Comparison of ENCODE assay signal across 8 cellular contexts in the genomic region with DNA sequence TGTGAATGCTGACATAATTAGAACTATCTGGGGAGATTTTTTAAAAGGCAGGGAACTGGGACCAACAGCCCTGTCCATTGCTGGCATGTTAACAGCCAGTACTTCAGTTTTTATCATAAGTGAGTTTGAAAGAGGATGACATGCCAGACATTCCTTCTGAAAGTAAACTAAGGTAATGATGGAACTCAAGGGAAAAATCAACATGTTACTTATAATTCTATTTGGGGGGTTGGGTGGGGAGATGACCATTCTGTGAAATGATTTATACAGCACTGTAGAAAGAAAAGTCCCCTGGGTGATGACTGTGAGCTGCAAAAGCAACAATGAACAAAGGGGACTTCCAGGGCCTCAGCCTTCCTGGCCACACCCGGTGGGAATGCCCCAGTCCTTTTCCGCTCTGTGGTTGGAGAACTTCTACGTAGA. TPM values are rescaled to one million over a fixed set of nuclear protein-coding genes. Genes with fewer than 3 reads are reported as not detected.
A peak's percentile ranks its signal among the peaks of the same experiment; 100 is the strongest.
DNase-seq lines count a peak whose midpoint lies in the region; ATAC-seq and TF ChIP-seq lines count a peak whose summit lies in the region.

No MANE protein-coding gene starts in this region.

- WGBS in thyroid gland, 2 donors, result 10 to 22% methylated on average over 3 of the region's 3 CpGs

- peak overlapping the region; percentile 53 for H3K27ac Mint-ChIP-seq in activated B cell treated with CpG ODN at 0.5 μM for 24 hours

- H3K9me3 ChIP-seq in thyroid gland, result no peaks in the 10 kb centered on the region

- TF ChIP-seq POLR2A in thyroid gland (IDR thresholded peaks at IDR 0.05), result peak in 1 of 2 donors; percentile 0

- CTCF ChIA-PET in activated B cell treated with CpG ODN at 0.5 μM for 24 hours (lab: Charles Lee), result interaction anchor here (0.5 kb wide), 1 partner anchor 338 kb away, joined by 3 read pairs; no protein-coding TSS in a partner anchor

- peak overlapping the region; percentile 86 to 91 (median 88) for H3K27ac ChIP-seq in thyroid gland
- H3K27ac ChIP-seq in dorsolateral prefrontal cortex, result no peak overlapping the region

- no peaks in the 10 kb centered on the region for H3K9me3 Mint-ChIP-seq in activated B cell treated with CpG ODN at 0.5 μM for 24 hours

- H3K4me3 ChIP-seq in thyroid gland (replicated peaks in 1 of 3), result no peak overlapping the region
- no peak overlapping the region for H3K4me3 ChIP-seq in dorsolateral prefrontal cortex

- no peaks in the 10 kb centered on the region for H3K27me3 ChIP-seq in thyroid gland
- peaks cover 0 to 12% (median 4%) of the 10 kb centered on the region in 45 donors for H3K27me3 ChIP-seq in dorsolateral prefrontal cortex

- TF ChIP-seq CTCF in GM13977 (IDR thresholded peaks at IDR 0.05; ENCODE audit: extremely low read depth, insufficient read depth, missing control alignments), result no peak
- no peak for TF ChIP-seq CTCF in activated B cell treated with CpG ODN at 0.5 μM for 24 hours (IDR thresholded peaks at IDR 0.05)
- no peak for TF ChIP-seq CTCF in thyroid gland (IDR thresholded peaks at IDR 0.05)
- TF ChIP-seq CTCF in dorsolateral prefrontal cortex (IDR thresholded peaks at IDR 0.05 in 54 of 56, conservative IDR thresholded peaks at IDR 0.05 in 2 of 56; ENCODE audit: low read depth in 1 of 56, partially characterized antibody in 56 of 56), result no peak

- peaks cover 13% of the 10 kb centered on the region for H3K4me1 Mint-ChIP-seq in activated B cell treated with CpG ODN at 0.5 μM for 24 hours

- in situ Hi-C loops in GM13977 (cut with MboI; ENCODE audit: low pct_unique_long_range_greater_than_20kb, low sequenced_read_pairs, unreplicated experiment), result no loop called here

- H3K27me3 Mint-ChIP-seq in activated B cell treated with CpG ODN at 0.5 μM for 24 hours, result peaks cover 4% of the 10 kb centered on the region

- peaks cover 28 to 29% of the 10 kb centered on the region in 2 donors for H3K4me1 ChIP-seq in thyroid gland

- no peaks in the 10 kb centered on the region for H3K36me3 ChIP-seq in thyroid gland

- H3K36me3 Mint-ChIP-seq in activated B cell treated with CpG ODN at 0.5 μM for 24 hours (ENCODE audit: low read depth), result no peaks in the 10 kb centered on the region

- POLR2A ChIA-PET in activated B cell treated with CpG ODN at 0.5 μM for 24 hours (lab: Charles Lee), result interaction anchor here (0.7 kb wide), 1 partner anchor 40 kb away, joined by 3 read pairs; no protein-coding TSS in a partner anchor

- ATAC-seq in HG02678 (IDR thresholded peaks at IDR 0.05; ENCODE audit: unreplicated experiment), result peak; percentile 78
- peak; percentile 72 for ATAC-seq in activated B cell treated with CpG ODN at 0.5 μM for 24 hours (ENCODE audit: low read depth)

- DNase-seq in GM13977 (ENCODE audit: low spot score), result peak; percentile 54
- DNase-seq in activated B cell treated with CpG ODN at 0.5 μM for 24 hours, result no peak
- peak; percentile 68 for DNase-seq in hepatic stellate cell (ENCODE audit: low spot score)
- DNase-seq in thyroid gland, result peak; percentile 69 to 79
- no peak for DNase-seq in dorsolateral prefrontal cortex
- no peak for DNase-seq in mesenteric fat pad (ENCODE audit: low spot score)
- no peak for DNase-seq in Kasumi-1 (lab: John Stamatoyannopoulos, UW)

- peak overlapping the region; percentile 41 for H3K4me3 Mint-ChIP-seq in activated B cell treated with CpG ODN at 0.5 μM for 24 hours

- intact Hi-C loops in activated B cell treated with CpG ODN at 0.5 μM for 24 hours (cut with micrococcal nuclease), result loop anchor here (10.0 kb wide), 1 partner anchor 46 kb away; no protein-coding TSS in a partner anchor
- intact Hi-C loops in thyroid gland (cut with DNase I), result loop anchor here (10.0 kb wide), 1 partner anchor 54 kb away; no protein-coding TSS in a partner anchor
- intact Hi-C loops in dorsolateral prefrontal cortex (cut with DNase I), result no loop called here

RNA-seq across cellular contexts. Expression of gene LAMC2, which starts 5.4 kb away (rescaled TPM):
- total RNA-seq in activated B cell treated with CpG ODN at 0.5 μM for 24 hours (not detected in 2 replicates), thyroid gland (10 to 100 TPM; 24.3 to 53.4 (median 27.9) TPM), dorsolateral prefrontal cortex (1 to 10 TPM in 1 of 120 experiments, under 1 TPM in 84, not detected in 35; 0.07 to 1.0 (median 0.22) TPM), mesenteric fat pad (1.0 TPM)

Comparison
In these comparisons a context has a peak if more than half of its experiments do, and no peak if none do; other contexts are left out.
1. DNase-seq: peak in GM13977 (single experiment), hepatic stellate cell (single experiment) and thyroid gland (2 of 2); none in activated B cell treated with CpG ODN at 0.5 μM for 24 hours (single experiment), dorsolateral prefrontal cortex (0 of 10), mesenteric fat pad (single experiment) and Kasumi-1 (0 of 2).
2. H3K27ac ChIP-seq: peak in thyroid gland (3 of 3); none in dorsolateral prefrontal cortex (0 of 59).
3. RNA of gene LAMC2, which starts 5.4 kb away (total RNA-seq): 24.3 to 53.4 TPM in thyroid gland; 1.0 TPM in mesenteric fat pad (single experiment), 0.07 to 1.0 TPM in dorsolateral prefrontal cortex and not detected in activated B cell treated with CpG ODN at 0.5 μM for 24 hours; every median in the first group is over 10 times any median in the second.
4. intact Hi-C loops: an anchor here in activated B cell treated with CpG ODN at 0.5 μM for 24 hours (10.0 kb wide) and thyroid gland (10.0 kb wide); none called in dorsolateral prefrontal cortex.